In genomic region chr17:81080056-81080455, GRCh38 we compare ENCODE assay signal across 21 cellular contexts. TPM values are rescaled to one million over a fixed set of nuclear protein-coding genes. Genes with fewer than 3 reads are reported as not detected.
DNase-seq lines count a peak whose midpoint lies in the region; ATAC-seq, FAIRE-seq and TF ChIP-seq lines count a peak whose summit lies in the region.
"Had no signal": no experiment of that assay in that cellular context is flagged by ENCODE, and none has a peak within 500 bp of the region (broad histone marks: within the 10 kb centered on the region; RNA-seq: fewer than 3 reads in every experiment).

No MANE protein-coding gene starts in this region.

- no peak overlapping the region for H4K8ac ChIP-seq in neuronal stem cell (ENCODE audit: low read depth, low read length)

- H3K4me3 ChIP-seq in neuronal stem cell (ENCODE audit: low read length in 2 of 2): no peak overlapping the region
- H3K4me3 ChIP-seq: GM12878, GM23248, HAP-1 had no signal

- TF ChIP-seq POLR2A in H54 (IDR thresholded peaks at IDR 0.05; ENCODE audit: low read depth, low read length): no peak

- ATAC-seq in GM19395 (IDR thresholded peaks at IDR 0.05; ENCODE audit: unreplicated experiment): no peak
- ATAC-seq: GM12878 had no signal

- H3K36me3 ChIP-seq in neuronal stem cell (replicated peaks in 1 of 2; ENCODE audit: control insufficient read depth in 2 of 2, insufficient read depth in 2 of 2, low read length in 2 of 2): peaks cover 14 to 29% of the 10 kb centered on the region in 2 donors
- H3K36me3 ChIP-seq: HAP-1 had no signal

- no peak overlapping the region for H2BK12ac ChIP-seq in neuronal stem cell (ENCODE audit: low read length)

- no peaks in the 10 kb centered on the region for H3K27me3 ChIP-seq in neuronal stem cell (ENCODE audit: control insufficient read depth in 3 of 3, insufficient read depth in 3 of 3, low read depth in 1 of 3, low read length in 3 of 3)

- no peak overlapping the region for H3K23ac ChIP-seq in neuronal stem cell (ENCODE audit: low read depth, low read length, poor library complexity)

- no peaks in the 10 kb centered on the region for H3K9me3 ChIP-seq in neuronal stem cell (replicated peaks in 1 of 2; ENCODE audit: control insufficient read depth in 2 of 2, insufficient read depth in 1 of 2, low read depth in 1 of 2, low read length in 2 of 2)
- H3K9me3 ChIP-seq: Caco-2, HAP-1 had no signal

- peak overlapping the region; percentile 71 for H3K18ac ChIP-seq in neuronal stem cell (ENCODE audit: low read length)

- no peak for FAIRE-seq in H54 (lab: Jason Lieb, UNC)
- FAIRE-seq: GM12878 had no signal

- H3K14ac ChIP-seq in neuronal stem cell (ENCODE audit: low read length): peak overlapping the region; percentile 98

- no peak overlapping the region for H3K4me2 ChIP-seq in neuronal stem cell (ENCODE audit: insufficient read depth, low read length, poor library complexity, severe bottlenecking)
- H3K4me2 ChIP-seq: KMS-11 had no signal

- no peak overlapping the region for H3K9ac ChIP-seq in neuronal stem cell (ENCODE audit: low read depth, low read length, poor library complexity)
- H3K9ac ChIP-seq: GM23248, KMS-11 had no signal

- H4K91ac ChIP-seq in neuronal stem cell (ENCODE audit: low read depth, low read length, poor library complexity): no peak overlapping the region

- WGBS in neuronal stem cell (ENCODE audit: extremely low coverage in 2 of 2, insufficient read length in 2 of 2, insufficient replicate concordance in 1 of 2), 2 donors: no CpG with 5 or more reads among the region's 19 CpGs

- peak; percentile 63 for DNase-seq in H54 (ENCODE audit: insufficient read length, low spot score)
- DNase-seq in neuronal stem cell (ENCODE audit: low spot score): no peak
- no peak for DNase-seq in dedifferentiated amniotic fluid mesenchymal stem cell (ENCODE audit: extremely low spot score)
- DNase-seq in NCI-H345 treated with DMSO at 0.1 percent for 48 hours (lab: John Stamatoyannopoulos, UW; ENCODE audit: unreplicated experiment): no peak
- DNase-seq: Caco-2; CD4-positive, alpha-beta memory T cell; DMS 273 treated with DMSO at 0.1 percent for 48 hours; DMS79 treated with DMSO at 0.1 percent for 48 hours; GM23248; NCI-H1105 treated with DMSO at 0.1 percent for 48 hours; NCI-H187 treated with DMSO at 0.1 percent for 48 hours; NCI-H2107; NCI-H510A treated with DMSO at 0.1 percent for 48 hours; NCI-H774; NK-92 treated with Interleukin-12 subunit alpha and Interleukin-12 subunit beta, amount 100 ng/mL, for 24 hours had no signal

- peaks cover 10% of the 10 kb centered on the region for H3K79me1 ChIP-seq in neuronal stem cell (ENCODE audit: low read depth, low read length)

- TF ChIP-seq RAD21 in Ishikawa (IDR thresholded peaks at IDR 0.05; ENCODE audit: low read depth): 0 out of 2 replicates have a peak, but pooled peaks have one; percentile 12

- H2AFZ ChIP-seq in neuronal stem cell (ENCODE audit: low read length): no peak overlapping the region
- H2AFZ ChIP-seq: GM23248 had no signal

- H2BK15ac ChIP-seq in neuronal stem cell (ENCODE audit: low read length): no peak overlapping the region

- no peak overlapping the region for H2AK5ac ChIP-seq in neuronal stem cell (ENCODE audit: low read depth, low read length)

- H3K4me1 ChIP-seq in neuronal stem cell (ENCODE audit: control insufficient read depth in 2 of 2, insufficient read depth in 1 of 2, low read depth in 1 of 2, low read length in 2 of 2): peaks cover 0 to 11% of the 10 kb centered on the region in 2 donors
- H3K4me1 ChIP-seq: Caco-2, HAP-1 had no signal

- no peak overlapping the region for H3K4ac ChIP-seq in neuronal stem cell (ENCODE audit: low read length)

- no peak overlapping the region for H2BK120ac ChIP-seq in neuronal stem cell (ENCODE audit: low read depth, low read length)

- peak; percentile 58 for TF ChIP-seq EP300 in Ishikawa (IDR thresholded peaks at IDR 0.05; ENCODE audit: borderline replicate concordance)

- peak overlapping the region; percentile 35 for H2BK5ac ChIP-seq in neuronal stem cell (ENCODE audit: low read length)

- H3K27ac ChIP-seq in cingulate gyrus (ENCODE audit: low read depth, low read length): peak overlapping the region; percentile 29
- no peak overlapping the region for H3K27ac ChIP-seq in neuronal stem cell (replicated peaks; ENCODE audit: low read length)
- H3K27ac ChIP-seq: GM23248, KMS-11 had no signal

TF ChIP-seq in Ishikawa, 13 proteins besides CTCF, POLR2A, EP300 and RAD21:
- TF ChIP-seq EGR1 (IDR thresholded peaks at IDR 0.05): no peak
- no peak for TF ChIP-seq ZBTB7A (IDR thresholded peaks at IDR 0.05; ENCODE audit: low read depth)
- TF ChIP-seq REST (IDR thresholded peaks at IDR 0.05; ENCODE audit: low read depth): no peak
- peak; percentile 31; the same call in 1 of the 2 replicates for TF ChIP-seq NFIC (IDR thresholded peaks at IDR 0.05)
- no peak for TF ChIP-seq TAF1 (IDR thresholded peaks at IDR 0.05; ENCODE audit: low read depth)
- no peak for TF ChIP-seq CEBPB (IDR thresholded peaks at IDR 0.05)
- TF ChIP-seq YY1 (IDR thresholded peaks at IDR 0.05; ENCODE audit: low read depth): no peak
- TF ChIP-seq USF1 (IDR thresholded peaks at IDR 0.05): peak; percentile 90
- 0 out of 2 replicates have a peak, but pooled peaks have one; percentile 30 for TF ChIP-seq FOXM1 (IDR thresholded peaks at IDR 0.05; ENCODE audit: borderline replicate concordance, low read depth)
- no peak for TF ChIP-seq TEAD4 (IDR thresholded peaks at IDR 0.05)
- no peak for TF ChIP-seq CREB1 (IDR thresholded peaks at IDR 0.05; ENCODE audit: low read depth)
- TF ChIP-seq TCF12 (IDR thresholded peaks at IDR 0.05; ENCODE audit: low read depth): peak; percentile 78
- peak; percentile 98 for TF ChIP-seq MAX (IDR thresholded peaks at IDR 0.05)

RNA-seq across cellular contexts. Expression of gene BAIAP2, which starts 45.1 kb away (rescaled TPM):
- polyA plus RNA-seq in neuronal stem cell (2013, experiment 1 of 2): 30.9 TPM
- 31.6 TPM for polyA plus RNA-seq in neuronal stem cell (2013, experiment 2 of 2)
